ENCODE assay signal across 8 cellular contexts in genomic region chr3:142445816-142446254, GRCh38. TPM values are rescaled to one million over a fixed set of nuclear protein-coding genes. Genes with fewer than 3 reads are reported as not detected.
DNase-seq lines count a peak whose midpoint lies in the region; ATAC-seq, FAIRE-seq and TF ChIP-seq lines count a peak whose summit lies in the region.

No MANE protein-coding gene starts in this region.

- peak overlapping the region; percentile 99 to 100 (median 99) for H3K4me3 Mint-ChIP-seq in T-cell

- peaks cover 64 to 74% (median 67%) of the 10 kb centered on the region in 3 donors for H3K4me1 Mint-ChIP-seq in T-cell

- H3K4me2 ChIP-seq in A549: peak overlapping the region; percentile 80; the same call in 2 of the 3 replicates

- peaks cover 12% of the 10 kb centered on the region; the same call in 2 of the 3 replicates for H3K4me1 ChIP-seq in A549

- no peak for TF ChIP-seq RAD21 in A549 (conservative IDR thresholded peaks at IDR 0.05 in 1 of 2, IDR thresholded peaks at IDR 0.05 in 1 of 2)

- no peak overlapping the region for H3K27ac ChIP-seq in A549

- H3K4me3 ChIP-seq in A549 (no peak overlapping the region), fibroblast of mammary gland (ENCODE audit: control insufficient read depth, low read depth, low read length) (peak overlapping the region; percentile 100)

- WGBS in A549 (ENCODE audit: missing lambda C conversion rate): 91% methylated on average over 6 of the region's 6 CpGs

- peak overlapping the region; percentile 87 to 99 for H3K27ac Mint-ChIP-seq in T-cell

- no peaks in the 10 kb centered on the region for H3K27me3 Mint-ChIP-seq in T-cell

- no peaks in the 10 kb centered on the region for H3K9me3 Mint-ChIP-seq in T-cell

- FAIRE-seq in A549 (lab: Jason Lieb, UNC): no peak

- no peak for DNase-seq in A549 (ENCODE audit: low read depth in 1 of 2, low spot score in 1 of 2)
- no peak for DNase-seq in T-cell
- peak; percentile 52 for DNase-seq in fibroblast of mammary gland (ENCODE audit: low read depth)
- peak; percentile 12 to 38 for DNase-seq in stimulated activated CD4-positive, alpha-beta T cell treated with anti-CD3 and anti-CD28 coated beads, Interleukin-2, amount 100 ng/mL, for 24 hours
- no peak for DNase-seq in NCI-H526 treated with DMSO at 0.1 percent for 48 hours (lab: John Stamatoyannopoulos, UW)
- DNase-seq in DMS153 (lab: John Stamatoyannopoulos, UW): no peak

- CTCF ChIA-PET in A549 (lab: Yijun Ruan, JAX) (no interaction called here), T-cell (lab: Charles Lee) (interaction anchor here in 1 of 2 donors (0.6 kb wide), 1 partner anchor 18 kb away, joined by 4 read pairs; no protein-coding TSS in a partner anchor)

- POLR2A ChIA-PET in A549 (lab: Yijun Ruan, JAX) (no interaction called here), T-cell (lab: Charles Lee) (interaction anchor here (0.5 to 1.2 kb wide), 3 partner anchors 18 to 721 kb away, joined by 3 to 5 read pairs (median 3); no protein-coding TSS in a partner anchor)

- no peaks in the 10 kb centered on the region for H3K9me3 ChIP-seq in A549

- H3K36me3 Mint-ChIP-seq in T-cell: peaks cover 15% of the 10 kb centered on the region

- TF ChIP-seq CTCF in A549 (IDR thresholded peaks at IDR 0.05) (no peak), fibroblast of mammary gland (conservative IDR thresholded peaks at IDR 0.05; ENCODE audit: control insufficient read depth, insufficient read depth, low read depth, low read length) (no peak)

- no peak for TF ChIP-seq POLR2A in A549 (IDR thresholded peaks at IDR 0.05; ENCODE audit: low read length)

- ATAC-seq in A549 (no peak), GM18870 (IDR thresholded peaks at IDR 0.05; ENCODE audit: unreplicated experiment) (peak; percentile 83), HG03097 (IDR thresholded peaks at IDR 0.05; ENCODE audit: low FRiP score, unreplicated experiment) (peak; percentile 45), T-cell (replicated peaks in 1 of 4) (no peak)

- TF ChIP-seq EP300 in A549 (IDR thresholded peaks at IDR 0.05): no peak

TF ChIP-seq in A549, 52 proteins besides CTCF, POLR2A, EP300 and RAD21:
- TF ChIP-seq TFCP2L1 (CRISPR knock-in tag; IDR thresholded peaks at IDR 0.05): no peak
- no peak for TF ChIP-seq BHLHE40 (IDR thresholded peaks at IDR 0.05; ENCODE audit: low read depth, low read length)
- no peak for TF ChIP-seq MAZ (IDR thresholded peaks at IDR 0.05; ENCODE audit: borderline replicate concordance, low read depth, low read length)

RNA-seq across cellular contexts. Expression of gene XRN1, which starts 2.0 kb away (rescaled TPM):
- 22.6 and 24.6 TPM in 2 replicates for polyA plus RNA-seq in A549 (2011; rRNA removed)
- polyA plus RNA-seq in A549 (2012; cell fraction: cytosol; rRNA removed): 1.7 and 2.3 TPM in 2 replicates
- polyA plus RNA-seq in A549 (2012; cell fraction: nucleus; rRNA removed): 0.96 and 3.0 TPM in 2 replicates
- 3.5 to 4.2 TPM (median 3.9 TPM) in 3 replicates for polyA plus RNA-seq in A549 (2017; fragmentation: RNase III; extraction: RNeasy Plus Mini Kit Qiagen cat#74134 plus additional on column Dnase treatment)
- 26.0 TPM in 2 replicates for polyA minus RNA-seq in A549 (2011; rRNA and poly(A)+ RNA removed)
- 100 to 1,000 TPM in 2 of 5 donors, 10 to 100 TPM in 3; 67.8 to 118 (median 84.0) TPM for total RNA-seq in T-cell

Comparison
In these comparisons a context has a peak if more than half of its experiments do, and no peak if none do; other contexts are left out.
1. ATAC-seq: peak in GM18870 (single experiment) and HG03097 (single experiment); none in A549 (0 of 2) and T-cell (0 of 4).
2. DNase-seq: peak in fibroblast of mammary gland (single experiment) and stimulated activated CD4-positive, alpha-beta T cell treated with anti-CD3 and anti-CD28 coated beads, Interleukin-2, amount 100 ng/mL, for 24 hours (2 of 2); none in A549 (0 of 2), T-cell (0 of 34), NCI-H526 treated with DMSO at 0.1 percent for 48 hours (single experiment) and DMS153 (single experiment).